Comparison of ENCODE assay signal across 1 cellular context in the genomic region with DNA sequence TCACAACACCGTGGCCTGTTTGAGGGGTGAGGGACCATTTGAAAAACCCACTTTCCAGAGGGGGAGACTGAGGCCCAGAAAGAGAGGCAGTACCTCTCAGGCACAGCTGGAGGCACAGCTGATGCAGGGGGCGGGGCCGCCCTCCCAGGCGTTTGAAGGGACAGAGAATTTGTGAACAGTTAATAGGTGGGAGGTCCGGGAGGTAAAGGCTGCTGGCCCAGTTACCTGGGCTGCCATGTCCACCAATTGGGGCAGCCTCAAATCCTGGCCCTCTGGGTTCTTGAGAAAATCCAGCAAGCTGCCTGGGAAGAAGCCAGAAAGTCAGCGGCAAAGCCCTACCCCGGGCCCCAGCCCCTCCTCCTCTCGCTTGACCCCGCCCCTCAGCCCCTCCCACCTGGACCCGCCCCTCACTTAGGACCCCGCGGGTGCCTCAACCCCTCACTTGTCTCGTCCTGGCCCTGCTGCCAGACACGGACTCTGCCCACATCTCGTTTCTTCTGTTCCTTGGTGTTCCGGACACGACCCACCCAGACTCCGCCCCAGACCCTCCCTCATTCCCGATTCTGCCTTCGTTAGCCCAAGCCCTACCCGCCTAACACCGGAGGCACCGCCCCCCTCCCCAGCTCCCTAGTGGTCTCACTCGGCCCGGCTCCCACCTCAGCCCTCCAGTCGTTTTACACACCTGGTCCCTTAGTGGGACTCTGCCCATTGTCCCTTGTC.
TF ChIP-seq lines count a peak whose summit lies in the region.

No MANE protein-coding gene starts in this region.

TF ChIP-seq in K562, 482 proteins besides CTCF, POLR2A, EP300 and RAD21 (continued from another document):
- TF ChIP-seq ZNF583 (CRISPR knock-in tag; IDR thresholded peaks at IDR 0.05): no peak
